ENCODE assay signal across 12 cellular contexts in the genomic region with DNA sequence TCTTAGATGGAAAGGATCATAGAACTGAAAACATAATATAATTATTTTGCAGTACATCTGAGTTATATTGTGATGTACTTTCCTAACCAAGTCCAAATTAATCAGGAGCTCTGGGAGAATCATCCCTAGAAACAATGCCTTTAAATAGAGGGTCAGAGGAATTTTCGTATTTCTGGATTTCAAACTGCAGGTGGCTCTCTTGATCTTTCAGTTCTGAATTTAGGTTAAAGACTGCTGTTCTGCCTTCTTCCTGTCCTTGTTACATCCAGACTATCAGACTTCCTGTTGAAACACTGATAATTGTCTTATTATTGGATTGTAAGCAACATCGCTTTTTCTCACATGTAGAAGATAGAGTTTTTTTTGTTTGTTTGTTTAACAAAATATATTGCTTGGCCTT.
DNase-seq lines count a peak whose midpoint lies in the region; TF ChIP-seq lines count a peak whose summit lies in the region.
"Had no signal": no experiment of that assay in that cellular context is flagged by ENCODE, and none has a peak within 500 bp of the region (broad histone marks: within the 10 kb centered on the region; RNA-seq: fewer than 3 reads in every experiment).

No MANE protein-coding gene starts in this region.

- TF ChIP-seq POLR2A in breast epithelium (IDR thresholded peaks at IDR 0.05): no peak

- H3K27me3 Mint-ChIP-seq in endodermal cell (ENCODE audit: insufficient read depth) (no peaks in the 10 kb centered on the region), immature natural killer cell (ENCODE audit: low read depth in 3 of 3) (peaks cover 0 to 2% (median 0%) of the 10 kb centered on the region in 3 donors)
- H3K27me3 Mint-ChIP-seq: activated CD4-positive, alpha-beta memory T cell treated with anti-CD3 and anti-CD28 coated beads, Interleukin-2, amount 10 ng/mL, durations not matched to agents 7 days and 5 days had no signal

- peak; percentile 72 for TF ChIP-seq CTCF in endodermal cell (conservative IDR thresholded peaks at IDR 0.05)
- peak; percentile 19 for TF ChIP-seq CTCF in retinal pigment epithelial cell (conservative IDR thresholded peaks at IDR 0.05; ENCODE audit: low read depth, low read length)
- no peak for TF ChIP-seq CTCF in breast epithelium (IDR thresholded peaks at IDR 0.05)

- H3K36me3 ChIP-seq in endodermal cell (ENCODE audit: control insufficient read depth, insufficient read depth, low read length) (no peaks in the 10 kb centered on the region), breast epithelium (no peaks in the 10 kb centered on the region), Karpas-422 (ENCODE audit: insufficient read depth, low read length) (no peaks in the 10 kb centered on the region)
- H3K36me3 ChIP-seq: ascending aorta, Peyer's patch, upper lobe of right lung had no signal

- H4K20me1 ChIP-seq in Karpas-422 (ENCODE audit: insufficient read depth, low read depth, low read length): no peaks in the 10 kb centered on the region

- H3K4me1 Mint-ChIP-seq in endodermal cell (peaks cover 10% of the 10 kb centered on the region), immature natural killer cell (no peaks in the 10 kb centered on the region)
- H3K4me1 Mint-ChIP-seq: activated CD4-positive, alpha-beta memory T cell treated with anti-CD3 and anti-CD28 coated beads, Interleukin-2, amount 10 ng/mL, durations not matched to agents 7 days and 5 days had no signal

- peak in 2 of 3 experiments; percentile 24 to 68 for DNase-seq in NCI-H1417 (lab: John Stamatoyannopoulos, UW)
- DNase-seq in NCI-H1417 treated with DMSO at 0.1 percent for 48 hours (lab: John Stamatoyannopoulos, UW): no peak
- peak; percentile 48 for DNase-seq in NCI-H345 (lab: John Stamatoyannopoulos, UW)
- no peak for DNase-seq in endodermal cell
- DNase-seq in retinal pigment epithelial cell (ENCODE audit: low read depth): no peak
- DNase-seq in immature natural killer cell: no peak
- no peak for DNase-seq in breast epithelium (ENCODE audit: low spot score in 2 of 2)
- no peak for DNase-seq in Karpas-422
- DNase-seq: activated CD4-positive, alpha-beta memory T cell treated with anti-CD3 and anti-CD28 coated beads, Interleukin-2, amount 10 ng/mL, durations not matched to agents 7 days and 5 days; Peyer's patch; upper lobe of right lung had no signal

- H3K9me3 Mint-ChIP-seq in endodermal cell (peaks cover 5% of the 10 kb centered on the region), immature natural killer cell (no peaks in the 10 kb centered on the region)
- H3K9me3 Mint-ChIP-seq: activated CD4-positive, alpha-beta memory T cell treated with anti-CD3 and anti-CD28 coated beads, Interleukin-2, amount 10 ng/mL, durations not matched to agents 7 days and 5 days had no signal

- no peaks in the 10 kb centered on the region for H3K79me2 ChIP-seq in Karpas-422 (ENCODE audit: low read length)

- H3K9me3 ChIP-seq in endodermal cell (ENCODE audit: control insufficient read depth, low read length) (no peaks in the 10 kb centered on the region), breast epithelium (no peaks in the 10 kb centered on the region), Karpas-422 (ENCODE audit: low read length) (no peaks in the 10 kb centered on the region)
- H3K9me3 ChIP-seq: ascending aorta, Peyer's patch, upper lobe of right lung had no signal

- no peak overlapping the region for H3K4me3 Mint-ChIP-seq in endodermal cell
- H3K4me3 Mint-ChIP-seq in immature natural killer cell: no peak overlapping the region
- H3K4me3 Mint-ChIP-seq: activated CD4-positive, alpha-beta memory T cell treated with anti-CD3 and anti-CD28 coated beads, Interleukin-2, amount 10 ng/mL, durations not matched to agents 7 days and 5 days had no signal

- peaks cover 12% of the 10 kb centered on the region for H3K36me3 Mint-ChIP-seq in endodermal cell (ENCODE audit: low read depth)
- H3K36me3 Mint-ChIP-seq in immature natural killer cell: no peaks in the 10 kb centered on the region

- no peak overlapping the region for H3K4me2 ChIP-seq in Karpas-422 (ENCODE audit: low read depth, low read length, poor library complexity, severe bottlenecking)

- intact Hi-C loops in breast epithelium (cut with DNase I; ENCODE audit: low total_unique reads): no loop called here

- H3K27ac Mint-ChIP-seq in endodermal cell (peak overlapping the region; percentile 74), immature natural killer cell (no peak overlapping the region)
- H3K27ac Mint-ChIP-seq: activated CD4-positive, alpha-beta memory T cell treated with anti-CD3 and anti-CD28 coated beads, Interleukin-2, amount 10 ng/mL, durations not matched to agents 7 days and 5 days had no signal

- H3K27ac ChIP-seq in endodermal cell (ENCODE audit: low read depth, low read length) (no peak overlapping the region), breast epithelium (no peak overlapping the region), Karpas-422 (ENCODE audit: low read length) (no peak overlapping the region)
- H3K27ac ChIP-seq: ascending aorta, Peyer's patch, upper lobe of right lung had no signal

- H3K4me1 ChIP-seq in endodermal cell (ENCODE audit: control insufficient read depth, insufficient read depth, low read length) (no peaks in the 10 kb centered on the region), breast epithelium (no peaks in the 10 kb centered on the region), Karpas-422 (ENCODE audit: low read length) (no peaks in the 10 kb centered on the region)
- H3K4me1 ChIP-seq: ascending aorta, Peyer's patch, upper lobe of right lung had no signal

- H3K4me3 ChIP-seq in endodermal cell (ENCODE audit: low read length): no peak overlapping the region
- no peak overlapping the region for H3K4me3 ChIP-seq in retinal pigment epithelial cell (ENCODE audit: low read length)
- H3K4me3 ChIP-seq in breast epithelium: no peak overlapping the region
- H3K4me3 ChIP-seq in Karpas-422 (ENCODE audit: low read length): no peak overlapping the region
- H3K4me3 ChIP-seq: ascending aorta, Peyer's patch, upper lobe of right lung had no signal

- H3K9me2 ChIP-seq in Karpas-422 (replicated peaks; ENCODE audit: insufficient read depth, low read length): no peaks in the 10 kb centered on the region

- no peak overlapping the region for H3K9ac ChIP-seq in endodermal cell (ENCODE audit: extremely low read depth, low read length, poor library complexity, severe bottlenecking)
- H3K9ac ChIP-seq in Karpas-422 (ENCODE audit: low read length): no peak overlapping the region

- H3K27me3 ChIP-seq in endodermal cell (ENCODE audit: control insufficient read depth, insufficient read depth, low read length, poor library complexity, severe bottlenecking) (no peaks in the 10 kb centered on the region), breast epithelium (peaks cover 0 to 10% of the 10 kb centered on the region in 2 donors), Karpas-422 (ENCODE audit: low read length) (no peaks in the 10 kb centered on the region)
- H3K27me3 ChIP-seq: ascending aorta, Peyer's patch, upper lobe of right lung had no signal

- no peak overlapping the region for H2AFZ ChIP-seq in Karpas-422 (ENCODE audit: low read length)

- WGBS in endodermal cell (ENCODE audit: insufficient coverage in 1 of 2, insufficient read length in 1 of 2), 2 experiments: 39% methylated on average over 2 of the region's 2 CpGs; no CpG with 5 or more reads in 1 of the 2 experiments

Comparison
In these comparisons a context has a peak if more than half of its experiments do, and no peak if none do; other contexts are left out.
1. DNase-seq: peak in NCI-H1417 (2 of 3) and NCI-H345 (single experiment); none in NCI-H1417 treated with DMSO at 0.1 percent for 48 hours (single experiment), endodermal cell (single experiment), retinal pigment epithelial cell (single experiment), immature natural killer cell (0 of 3), breast epithelium (0 of 2) and Karpas-422 (single experiment).
2. CTCF ChIP-seq: peak in endodermal cell (single experiment) and retinal pigment epithelial cell (single experiment); none in breast epithelium (0 of 3).